13 cellular contexts compared by ENCODE assay signal in genomic region chr14:68639518-68640292, GRCh38.
DNase-seq lines count a peak whose midpoint lies in the region; ATAC-seq and TF ChIP-seq lines count a peak whose summit lies in the region.
"Had no signal": no experiment of that assay in that cellular context is flagged by ENCODE, and none has a peak within 500 bp of the region (broad histone marks: within the 10 kb centered on the region; RNA-seq: fewer than 3 reads in every experiment).

No MANE protein-coding gene starts in this region.

- H3K27ac ChIP-seq in heart right ventricle (peak overlapping the region in 9 of 10 donors; percentile 68 to 81 (median 74)), left lung (peak overlapping the region; percentile 71), skeletal muscle tissue (ENCODE audit: low read depth, low read length) (peak overlapping the region; percentile 68)

- H3K36me3 ChIP-seq in heart right ventricle (no peaks in the 10 kb centered on the region), left lung (no peaks in the 10 kb centered on the region), skeletal muscle tissue (ENCODE audit: control insufficient read depth in 3 of 3, insufficient read depth in 3 of 3, low read length in 3 of 3) (no peaks in the 10 kb centered on the region)

- H3K4me1 ChIP-seq in heart right ventricle (peaks cover 13 to 47% (median 34%) of the 10 kb centered on the region in 9 donors), left lung (peaks cover 12 to 21% of the 10 kb centered on the region in 2 donors), skeletal muscle tissue (ENCODE audit: control insufficient read depth in 3 of 3, insufficient read depth in 3 of 3, low read length in 3 of 3) (peaks cover 23 to 27% (median 24%) of the 10 kb centered on the region in 3 donors)

- peaks cover 0 to 29% (median 13%) of the 10 kb centered on the region in 11 donors for H3K9me3 ChIP-seq in heart right ventricle
- H3K9me3 ChIP-seq in left lung = peaks cover 0 to 12% of the 10 kb centered on the region in 2 donors
- peaks cover 0 to 5% (median 0%) of the 10 kb centered on the region in 3 donors for H3K9me3 ChIP-seq in skeletal muscle tissue (ENCODE audit: control insufficient read depth in 3 of 3, low read length in 3 of 3)

- ATAC-seq in heart right ventricle (peak in 5 of 8 donors; percentile 13 to 43 (median 28)), Right ventricle myocardium inferior (no peak), left lung (no peak), GM19351 (IDR thresholded peaks at IDR 0.05; ENCODE audit: unreplicated experiment) (no peak), HG03280 (IDR thresholded peaks at IDR 0.05; ENCODE audit: unreplicated experiment) (no peak)
- ATAC-seq: GM12878, SK-N-SH treated with all-trans-retinoic acid at 6 μM for 48 hours had no signal

- 78 to 81% methylated on average over 10 of the region's 10 CpGs for WGBS in heart right ventricle, 2 donors

- H3K4me3 ChIP-seq in heart right ventricle (no peak overlapping the region), left lung (no peak overlapping the region), skeletal muscle tissue (ENCODE audit: low read length in 3 of 3) (no peak overlapping the region)
- H3K4me3 ChIP-seq: GM12878 had no signal

- H3K27me3 ChIP-seq in heart right ventricle (no peaks in the 10 kb centered on the region), left lung (no peaks in the 10 kb centered on the region), skeletal muscle tissue (ENCODE audit: control insufficient read depth in 3 of 3, insufficient read depth in 3 of 3, low read length in 3 of 3) (no peaks in the 10 kb centered on the region)

- no peak for TF ChIP-seq CTCF in heart right ventricle (IDR thresholded peaks at IDR 0.05)
- no peak for TF ChIP-seq CTCF in left lung (IDR thresholded peaks at IDR 0.05)

- intact Hi-C loops in heart right ventricle (cut with DNase I) (no loop called here), Right ventricle myocardium inferior (cut with DNase I) (no loop called here), left lung (cut with DNase I) (no loop called here)

- H3K9ac ChIP-seq in skeletal muscle tissue (ENCODE audit: low read depth in 1 of 3, low read length in 3 of 3) = peak overlapping the region in 2 of 3 donors; percentile 40 to 77

- DNase-seq in heart right ventricle (no peak), Right ventricle myocardium inferior (ENCODE audit: missing footprints) (no peak), left lung (no peak), 8988T (no peak), C1 segment of cervical spinal cord (lab: John Stamatoyannopoulos, UW) (no peak)
- DNase-seq: activated CD4-positive, alpha-beta T cell treated with anti-CD3 and anti-CD28 coated beads, Interleukin-2, amount 10 ng/mL, durations not matched to agents 24 days and 14 days; activated T-cell treated with anti-CD3 and anti-CD28 coated beads, Interleukin-2, amount 50 U/mL, for 1 hour; NCI-H2081 had no signal

Comparison
In these comparisons a context has a peak if more than half of its experiments do, and no peak if none do; other contexts are left out.
1. ATAC-seq: peak in heart right ventricle (5 of 8); none in Right ventricle myocardium inferior (single experiment), left lung (single experiment), GM19351 (single experiment) and HG03280 (single experiment).
2. Peak in every context shown above with its lines, with median percentiles within 50 percentile points of each other: H3K27ac ChIP-seq.